10 cellular contexts compared by ENCODE assay signal in the genomic region with DNA sequence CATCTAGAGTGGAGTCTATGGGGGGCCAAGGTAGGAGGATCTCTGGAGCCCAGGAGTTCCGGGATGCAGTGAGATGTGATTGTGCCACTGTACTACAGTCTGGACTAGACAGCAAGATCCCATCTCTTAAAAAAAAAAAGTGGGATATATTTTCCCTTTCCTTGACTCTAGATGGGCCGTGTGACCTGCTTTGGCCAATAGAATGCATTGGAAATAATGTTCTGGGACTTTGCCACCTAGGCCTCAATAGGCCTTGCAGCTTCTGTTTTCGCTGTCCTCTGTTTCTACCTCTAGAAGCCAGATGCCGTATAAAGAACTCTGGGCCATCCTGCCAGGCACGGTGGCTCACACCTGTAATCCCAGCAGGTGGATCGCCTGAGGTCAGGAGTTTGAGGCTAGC. TPM values are rescaled to one million over a fixed set of nuclear protein-coding genes. Genes with fewer than 3 reads are reported as not detected.
"Had no signal": no experiment of that assay in that cellular context is flagged by ENCODE, and none has a peak within 500 bp of the region (broad histone marks: within the 10 kb centered on the region; RNA-seq: fewer than 3 reads in every experiment).

No MANE protein-coding gene starts in this region.

- H3K9ac ChIP-seq: KMS-11 had no signal

- ATAC-seq: GM23338, HepG2 had no signal

- H2AFZ ChIP-seq: GM23338 had no signal

- H3K27ac ChIP-seq: HL-60, KMS-11 had no signal

- H3K4me2 ChIP-seq: GM23338, KMS-11 had no signal

- H3K4me3 ChIP-seq: GM23338 had no signal

- DNase-seq: H9, HCEC 1CT, HFFc6, Karpas-422, KBM-7 had no signal

RNA-seq across cellular contexts. Expression of gene C11orf86, which starts 3.6 kb away (rescaled TPM):
- total RNA-seq: H9, HFFc6, HT1080 had no signal

RNA-seq across cellular contexts. Expression of gene SYT12, which starts 44.2 kb away (rescaled TPM):
- total RNA-seq: HFFc6 had no signal
